ENCODE assay signal across 1 cellular context in the genomic region with DNA sequence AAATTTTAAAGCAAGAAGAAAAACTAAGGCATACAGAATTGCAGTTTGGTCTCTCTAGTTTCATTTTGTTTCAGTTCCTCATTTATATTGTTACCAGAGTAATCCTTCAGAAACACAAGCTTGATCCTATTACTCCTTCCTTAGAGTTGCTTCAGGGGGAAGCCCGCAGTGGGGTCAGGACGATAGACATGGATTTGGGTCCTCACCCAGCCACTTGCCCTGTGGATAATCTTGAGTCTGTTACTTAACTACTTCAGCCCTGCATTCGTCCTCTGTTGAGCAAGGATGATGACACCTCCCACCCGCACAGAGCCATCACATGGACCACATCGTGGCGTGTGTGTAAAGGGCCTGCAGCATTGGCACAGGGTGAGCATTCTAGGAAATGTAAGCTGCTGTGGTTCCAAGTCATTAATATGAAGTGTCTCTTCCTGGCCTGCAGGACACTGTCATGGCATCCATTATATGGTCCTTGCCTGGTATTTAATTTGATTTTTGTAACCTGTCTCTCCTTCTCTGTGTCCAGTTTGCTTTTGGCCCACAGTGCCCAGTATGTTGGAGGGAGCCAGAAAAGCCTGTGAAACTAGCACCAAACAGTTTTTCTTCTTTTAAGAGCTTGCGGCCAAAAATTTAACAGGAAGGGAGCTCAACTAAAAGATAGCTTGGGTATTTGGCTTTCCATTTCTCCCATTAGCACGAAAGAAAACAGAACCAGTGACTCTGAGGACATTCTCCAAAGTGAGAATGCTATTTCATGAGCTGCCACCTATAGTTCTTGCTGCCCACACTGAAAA.
A peak's percentile ranks its signal among the peaks of the same experiment; 100 is the strongest.
TF ChIP-seq lines count a peak whose summit lies in the region.

No MANE protein-coding gene starts in this region.

TF ChIP-seq in GM12878, 131 proteins besides CTCF, POLR2A, EP300 and RAD21 (continued from another document):
- peak; percentile 67 for TF ChIP-seq IKZF1 (conservative IDR thresholded peaks at IDR 0.05)
